Comparison of ENCODE assay signal across 20 cellular contexts in the genomic region with DNA sequence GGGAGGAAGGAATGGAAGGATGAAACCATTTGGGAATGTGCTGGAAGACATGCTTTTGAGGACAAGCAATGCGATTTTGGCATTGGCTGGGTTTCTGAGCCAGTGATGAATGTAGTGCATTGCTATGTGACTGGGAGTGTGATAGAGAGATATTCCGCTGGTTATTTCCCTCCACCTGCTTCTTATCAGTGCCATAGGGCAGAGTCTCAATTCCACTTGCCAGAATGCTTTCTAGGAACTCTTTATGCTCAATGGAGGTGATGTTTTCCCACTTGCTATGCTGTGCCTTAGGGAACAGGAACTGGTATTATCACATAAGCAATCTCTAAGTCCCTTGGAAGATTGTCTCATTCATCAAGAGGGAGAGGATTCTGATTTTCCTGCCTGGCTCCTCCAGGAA.
"Had no signal": no experiment of that assay in that cellular context is flagged by ENCODE, and none has a peak within 500 bp of the region (broad histone marks: within the 10 kb centered on the region; RNA-seq: fewer than 3 reads in every experiment).

No MANE protein-coding gene starts in this region.

- H3K27me3 ChIP-seq: brain microvascular endothelial cell, sigmoid colon, testis had no signal

- H3K9me3 Mint-ChIP-seq: activated CD4-positive, alpha-beta T cell treated with anti-CD3 and anti-CD28 coated beads, Interleukin-2, amount 10 ng/mL, durations not matched to agents 24 days and 14 days; activated CD8-positive, alpha-beta T cell treated with anti-CD3 and anti-CD28 coated beads for 36 hours; effector memory CD8-positive, alpha-beta T cell had no signal

- H3K4me1 ChIP-seq: testis had no signal

- H3K27ac ChIP-seq: brain microvascular endothelial cell, testis, VCaP had no signal

- H3K4me3 Mint-ChIP-seq: activated CD4-positive, alpha-beta T cell treated with anti-CD3 and anti-CD28 coated beads, Interleukin-2, amount 10 ng/mL, durations not matched to agents 24 days and 14 days; activated CD8-positive, alpha-beta T cell treated with anti-CD3 and anti-CD28 coated beads for 36 hours; effector memory CD8-positive, alpha-beta T cell; neural crest cell; stimulated activated naive B cell treated with anti-CD40 and anti-IgM and Interleukin-4, amounts not matched to agents 10 μg/mL and 1 μg/mL and 100 μg/mL, for 72 hours; type B pancreatic cell had no signal

- H3K9me3 ChIP-seq: sigmoid colon, testis had no signal

- H3K4me3 ChIP-seq: sigmoid colon, testis had no signal

- H3K27ac Mint-ChIP-seq: activated CD4-positive, alpha-beta T cell treated with anti-CD3 and anti-CD28 coated beads, Interleukin-2, amount 10 ng/mL, durations not matched to agents 24 days and 14 days; activated CD8-positive, alpha-beta T cell treated with anti-CD3 and anti-CD28 coated beads for 36 hours; activated naive CD4-positive, alpha-beta T cell treated with anti-CD3 and anti-CD28 coated beads, Interleukin-2, amount 50 U/mL, for 72 hours; stimulated activated naive B cell treated with anti-CD40 and anti-IgM and Interleukin-4, amounts not matched to agents 10 μg/mL and 1 μg/mL and 100 μg/mL, for 72 hours; type B pancreatic cell had no signal

- DNase-seq: activated CD4-positive, alpha-beta T cell treated with anti-CD3 and anti-CD28 coated beads, Interleukin-2, amount 10 ng/mL, durations not matched to agents 24 days and 14 days; activated CD8-positive, alpha-beta T cell treated with anti-CD3 and anti-CD28 coated beads for 36 hours; aorta; brain microvascular endothelial cell; caudate nucleus; effector memory CD8-positive, alpha-beta T cell; glutamatergic neuron; hippocampal formation; kidney glomerular epithelial cell; left ventricle myocardium superior; occipital lobe; sigmoid colon; stimulated activated CD4-positive, alpha-beta T cell treated with anti-CD3 and anti-CD28 coated beads, Interleukin-2, amount 100 ng/mL, for 48 hours; stimulated activated CD8-positive, alpha-beta memory T cell treated with anti-CD3 and anti-CD28 coated beads, Interleukin-4, amount 100 ng/mL, for 48 hours; stimulated activated naive B cell treated with anti-CD40 and anti-IgM and Interleukin-4, amounts not matched to agents 10 μg/mL and 1 μg/mL and 100 μg/mL, for 72 hours; testis had no signal

- H3K36me3 ChIP-seq: brain microvascular endothelial cell, sigmoid colon had no signal

- H3K27me3 Mint-ChIP-seq: activated CD4-positive, alpha-beta T cell treated with anti-CD3 and anti-CD28 coated beads, Interleukin-2, amount 10 ng/mL, durations not matched to agents 24 days and 14 days; activated CD8-positive, alpha-beta T cell treated with anti-CD3 and anti-CD28 coated beads for 36 hours; effector memory CD8-positive, alpha-beta T cell; stimulated activated naive B cell treated with anti-CD40 and anti-IgM and Interleukin-4, amounts not matched to agents 10 μg/mL and 1 μg/mL and 100 μg/mL, for 72 hours; type B pancreatic cell had no signal
